ENCODE assay signal across 8 cellular contexts in the genomic region with DNA sequence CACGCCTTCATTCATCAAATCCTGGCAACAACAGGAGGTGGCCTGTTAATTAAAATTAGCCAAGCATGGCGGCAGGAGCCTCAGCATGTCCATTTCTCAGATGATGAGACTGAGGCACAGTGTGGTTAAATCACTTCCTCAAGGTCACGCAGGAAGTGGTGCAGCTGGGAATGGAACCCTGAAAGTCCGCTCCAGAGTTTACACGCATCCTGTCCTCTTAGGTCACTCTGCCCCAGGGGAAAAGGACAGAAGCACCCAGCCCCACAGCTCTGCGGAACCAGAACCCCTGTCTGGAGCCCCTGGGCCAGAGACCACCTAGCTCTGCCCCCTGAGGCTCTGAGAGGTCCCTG. TPM values are rescaled to one million over a fixed set of nuclear protein-coding genes. Genes with fewer than 3 reads are reported as not detected.
DNase-seq lines count a peak whose midpoint lies in the region; ATAC-seq and TF ChIP-seq lines count a peak whose summit lies in the region.
"Had no signal": no experiment of that assay in that cellular context is flagged by ENCODE, and none has a peak within 500 bp of the region (broad histone marks: within the 10 kb centered on the region; RNA-seq: fewer than 3 reads in every experiment).

No MANE protein-coding gene starts in this region.

- H3K4me1 ChIP-seq in adrenal gland (replicated peaks in 1 of 2) = peaks cover 0 to 18% of the 10 kb centered on the region in 2 donors
- H3K4me1 ChIP-seq in lower lobe of right lung = peaks cover 49% of the 10 kb centered on the region
- peaks cover 38% of the 10 kb centered on the region for H3K4me1 ChIP-seq in suprapubic skin
- no peaks in the 10 kb centered on the region for H3K4me1 ChIP-seq in colonic mucosa

- DNase-seq in HT-29 (ENCODE audit: low spot score) (peak; percentile 17), adrenal gland (peak in 3 of 7 donors; percentile 46 to 72 (median 61)), lower lobe of right lung (no peak), suprapubic skin (ENCODE audit: low spot score in 2 of 2) (no peak), colonic mucosa (no peak), activated gamma-delta T cell treated with Interleukin-2 at 50 U/mL for 16 hours (no peak)

- no peaks in the 10 kb centered on the region for H3K36me3 ChIP-seq in adrenal gland (replicated peaks in 1 of 2)
- H3K36me3 ChIP-seq in lower lobe of right lung = no peaks in the 10 kb centered on the region
- H3K36me3 ChIP-seq in suprapubic skin = no peaks in the 10 kb centered on the region
- no peaks in the 10 kb centered on the region for H3K36me3 ChIP-seq in colonic mucosa

- TF ChIP-seq CTCF in adrenal gland (IDR thresholded peaks at IDR 0.05) (no peak), lower lobe of right lung (IDR thresholded peaks at IDR 0.05) (no peak), suprapubic skin (IDR thresholded peaks at IDR 0.05) (no peak), colonic mucosa (IDR thresholded peaks at IDR 0.05) (no peak)

- peak; percentile 45 to 65 for ATAC-seq in lower lobe of right lung
- ATAC-seq in HG02870 (IDR thresholded peaks at IDR 0.05; ENCODE audit: unreplicated experiment) = no peak

- 50 to 89% (median 60%) methylated on average over 3 to 6 of the region's 6 CpGs for WGBS in adrenal gland, 4 donors
- 63% methylated on average over 6 of the region's 6 CpGs for WGBS in suprapubic skin

- intact Hi-C loops in adrenal gland (cut with DNase I) (loop anchor here in 1 of 2 donors (5.0 kb wide), 1 partner anchor 123 kb away; no protein-coding TSS in a partner anchor), lower lobe of right lung (cut with DNase I) (no loop called here), colonic mucosa (cut with DNase I) (loop anchor here (10.0 kb wide), 1 partner anchor 55 kb away; a partner anchor contains a TSS)

- no peaks in the 10 kb centered on the region for H3K9me3 ChIP-seq in adrenal gland (replicated peaks in 1 of 3)
- H3K9me3 ChIP-seq in lower lobe of right lung = no peaks in the 10 kb centered on the region
- no peaks in the 10 kb centered on the region for H3K9me3 ChIP-seq in suprapubic skin
- H3K9me3 ChIP-seq in colonic mucosa = no peaks in the 10 kb centered on the region

- no peak for TF ChIP-seq EP300 in suprapubic skin (IDR thresholded peaks at IDR 0.05)

- no peak overlapping the region for H3K9ac ChIP-seq in colonic mucosa (ENCODE audit: low read depth in 2 of 2, low read length in 2 of 2)

- H3K27ac ChIP-seq in adrenal gland (peak overlapping the region in 4 of 5 donors; percentile 43 to 83 (median 56)), lower lobe of right lung (peak overlapping the region; percentile 68), suprapubic skin (peak overlapping the region; percentile 43), colonic mucosa (no peak overlapping the region)
- H3K27ac ChIP-seq: SK-N-MC had no signal

- no peaks in the 10 kb centered on the region for H3K27me3 ChIP-seq in adrenal gland
- no peaks in the 10 kb centered on the region for H3K27me3 ChIP-seq in lower lobe of right lung (ENCODE audit: low read depth)
- no peaks in the 10 kb centered on the region for H3K27me3 ChIP-seq in suprapubic skin
- H3K27me3 ChIP-seq in colonic mucosa = no peaks in the 10 kb centered on the region

- no peak for TF ChIP-seq POLR2A in adrenal gland (IDR thresholded peaks at IDR 0.05)
- TF ChIP-seq POLR2A in suprapubic skin (IDR thresholded peaks at IDR 0.05) = no peak

- H3K4me3 ChIP-seq in adrenal gland (no peak overlapping the region), lower lobe of right lung (peak overlapping the region; percentile 29), suprapubic skin (peak overlapping the region; percentile 6), colonic mucosa (no peak overlapping the region)
- H3K4me3 ChIP-seq: SK-N-MC had no signal

RNA-seq across cellular contexts. Expression of a gene that starts 19.6 kb away (rescaled TPM):
- 2,060 and 2,152 TPM in 2 replicates for total RNA-seq in HT-29 (2014; rRNA removed; shearing (Covaris generic))
- total RNA-seq in adrenal gland (1,000 to 10,000 TPM; 1,374 to 2,518 (median 1,954) TPM), lower lobe of right lung (1,467 TPM), suprapubic skin (1,000 to 10,000 TPM; 2,537 to 3,396 (median 3,080) TPM), colonic mucosa (1,000 to 10,000 TPM; 1,796 to 1,829 TPM)
- 1,000 to 10,000 TPM; 1,433 to 2,713 (median 2,271) TPM for polyA plus RNA-seq in adrenal gland

RNA-seq across cellular contexts. Expression of a gene that starts 50.0 kb away (rescaled TPM):
- total RNA-seq in HT-29 (2014; rRNA removed; shearing (Covaris generic)) = not detected in 2 replicates
- 10 to 100 TPM in 7 of 8 donors, 1 to 10 TPM in 1; 9.3 to 80.0 (median 35.8) TPM for total RNA-seq in adrenal gland
- 10 to 100 TPM in 2 of 3 donors, 1 to 10 TPM in 1; 8.5 to 26.4 (median 18.6) TPM for polyA plus RNA-seq in adrenal gland
- 13.4 TPM for total RNA-seq in lower lobe of right lung
- 10 to 100 TPM; 34.6 to 52.5 (median 44.3) TPM for total RNA-seq in suprapubic skin
- 1 to 10 TPM; 1.8 to 4.3 TPM for total RNA-seq in colonic mucosa

RNA-seq across cellular contexts. Expression of a gene that starts 55.0 kb away (rescaled TPM):
- 12.4 and 16.6 TPM in 2 replicates for total RNA-seq in HT-29 (2014; rRNA removed; shearing (Covaris generic))
- 10 to 100 TPM in 1 of 8 donors, 1 to 10 TPM in 7; 2.5 to 10.9 (median 6.8) TPM for total RNA-seq in adrenal gland
- polyA plus RNA-seq in adrenal gland = 1 to 10 TPM; 4.0 to 8.7 (median 6.0) TPM
- total RNA-seq in lower lobe of right lung = 30.5 TPM
- 10 to 100 TPM; 10.5 to 20.6 (median 12.0) TPM for total RNA-seq in suprapubic skin
- 1 to 10 TPM; 1.9 to 5.6 TPM for total RNA-seq in colonic mucosa

Comparison
In these comparisons a context has a peak if more than half of its experiments do, and no peak if none do; other contexts are left out.
1. H3K4me3 ChIP-seq: peak in lower lobe of right lung (single experiment) and suprapubic skin (single experiment); none in adrenal gland (0 of 4) and colonic mucosa (single experiment).